8 cellular contexts compared by ENCODE assay signal in the genomic region with DNA sequence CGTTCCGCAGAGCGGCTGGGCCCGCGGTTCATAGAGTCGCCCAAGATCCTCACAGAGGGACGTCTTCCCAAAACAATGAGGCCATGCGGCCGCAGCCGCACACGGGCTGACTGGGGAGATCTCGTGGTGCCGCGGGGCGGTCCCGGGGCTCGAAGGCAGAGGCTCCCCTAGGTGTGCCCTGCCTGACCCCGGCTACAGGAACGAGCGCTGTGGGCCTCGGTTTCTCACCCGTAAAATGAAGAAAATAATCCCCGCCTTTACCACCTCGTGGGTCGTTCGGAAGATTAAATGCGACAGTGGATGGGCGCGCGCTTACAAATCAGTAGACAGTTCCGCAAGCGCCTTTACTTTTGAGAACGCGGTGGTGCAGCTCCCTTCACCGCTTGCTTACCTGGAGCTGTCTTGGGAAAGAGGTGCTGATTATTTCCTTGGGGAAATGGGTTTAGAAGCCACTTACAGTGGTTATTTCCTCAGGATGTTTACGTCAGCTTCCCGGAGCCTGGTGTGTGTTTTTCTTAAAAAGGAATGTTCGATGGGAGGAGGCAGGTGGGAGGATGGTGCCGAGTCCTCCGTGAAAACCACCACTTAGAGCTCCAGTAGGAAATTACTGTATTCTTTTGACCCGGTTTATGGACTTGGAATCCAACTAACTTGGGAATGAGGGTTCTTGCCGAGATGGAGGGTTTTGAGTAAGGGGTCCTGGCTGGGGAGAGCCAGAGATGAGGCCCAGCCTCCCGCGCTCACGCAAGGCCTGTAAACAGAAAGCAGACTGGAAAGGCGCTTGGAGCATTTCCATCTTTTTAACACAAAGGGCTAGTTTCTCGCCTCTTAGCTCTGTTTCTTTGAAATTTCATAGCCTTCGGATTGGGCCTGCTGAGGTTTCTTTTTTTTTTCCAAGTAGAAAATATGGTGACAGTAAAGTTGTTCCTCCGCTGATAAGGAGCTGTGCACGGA. TPM values are rescaled to one million over a fixed set of nuclear protein-coding genes. Genes with fewer than 3 reads are reported as not detected.
A peak's percentile ranks its signal among the peaks of the same experiment; 100 is the strongest.
DNase-seq lines count a peak whose midpoint lies in the region; ATAC-seq and TF ChIP-seq lines count a peak whose summit lies in the region.

No MANE protein-coding gene starts in this region.

- H3K4me3 ChIP-seq in A673 (ENCODE audit: low read depth, low read length, poor library complexity, severe bottlenecking) (peak overlapping the region; percentile 83), RWPE2 (ENCODE audit: severe bottlenecking) (peak overlapping the region; percentile 53), esophagus squamous epithelium (peak overlapping the region; percentile 57 to 88 (median 69)), neural cell (ENCODE audit: low read length) (peak overlapping the region; percentile 76)

- ATAC-seq in GM19324 (IDR thresholded peaks at IDR 0.05; ENCODE audit: low FRiP score, unreplicated experiment) (peak; percentile 2), RWPE2 (ENCODE audit: low read depth) (no peak), HG03159 (IDR thresholded peaks at IDR 0.05; ENCODE audit: unreplicated experiment) (no peak), HG03039 (IDR thresholded peaks at IDR 0.05; ENCODE audit: unreplicated experiment) (no peak)

- H3K36me3 ChIP-seq in A673 (ENCODE audit: insufficient read depth, low read length, poor library complexity, severe bottlenecking) (peaks cover 8% of the 10 kb centered on the region), RWPE2 (ENCODE audit: low read depth) (no peaks in the 10 kb centered on the region), esophagus squamous epithelium (no peaks in the 10 kb centered on the region), neural cell (ENCODE audit: insufficient read depth, low read length) (peaks cover 11% of the 10 kb centered on the region)

- peak overlapping the region; percentile 88 for H2AFZ ChIP-seq in neural cell (ENCODE audit: low read depth, low read length)

- H3K27me3 ChIP-seq in A673 (replicated peaks; ENCODE audit: insufficient read depth, low read depth, low read length, poor library complexity): peaks cover 26% of the 10 kb centered on the region
- H3K27me3 ChIP-seq in RWPE2 (ENCODE audit: insufficient read depth, poor library complexity, severe bottlenecking): peaks cover 28% of the 10 kb centered on the region
- peaks cover 0 to 52% (median 0%) of the 10 kb centered on the region in 4 donors for H3K27me3 ChIP-seq in esophagus squamous epithelium
- no peaks in the 10 kb centered on the region for H3K27me3 ChIP-seq in neural cell (ENCODE audit: insufficient read depth, low read depth, low read length)

- 19 to 35% methylated on average over 23 to 46 of the region's 50 CpGs for WGBS in esophagus squamous epithelium, 2 donors

- no TSS peak for BruUV-seq in A673 (replicated peaks; lab: Mats Ljungman, UMichigan)

- peaks cover 16% of the 10 kb centered on the region for H4K20me1 ChIP-seq in neural cell (ENCODE audit: insufficient read depth)

- POLR2A ChIA-PET in A673 (lab: Charles Lee; ENCODE audit: low non-redundant PET): no interaction called here

- H3K9me2 ChIP-seq in neural cell (ENCODE audit: insufficient read depth, low read length): no peaks in the 10 kb centered on the region

- intact Hi-C loops in A673 (cut with micrococcal nuclease; ENCODE audit: unreplicated experiment) (loop anchor here (10.0 kb wide), 1 partner anchor 633 kb away; no protein-coding TSS in a partner anchor), esophagus squamous epithelium (cut with DNase I) (no loop called here)

- H3K4me2 ChIP-seq in neural cell (ENCODE audit: low read length): peak overlapping the region; percentile 35

- H3K4me1 ChIP-seq in A673 (ENCODE audit: insufficient read depth, low read length, poor library complexity, severe bottlenecking) (peaks cover 4% of the 10 kb centered on the region), RWPE2 (ENCODE audit: insufficient read depth, poor library complexity, severe bottlenecking) (no peaks in the 10 kb centered on the region), esophagus squamous epithelium (peaks cover 10 to 47% (median 13%) of the 10 kb centered on the region in 3 donors)

- CTCF ChIA-PET in A673 (lab: Charles Lee): no interaction called here

- TF ChIP-seq POLR2A in esophagus squamous epithelium (IDR thresholded peaks at IDR 0.05): no peak

- H3K27ac ChIP-seq in A673 (ENCODE audit: low read depth, low read length, poor library complexity, severe bottlenecking) (peak overlapping the region; percentile 35), RWPE2 (ENCODE audit: poor library complexity, severe bottlenecking) (no peak overlapping the region), esophagus squamous epithelium (peak overlapping the region; percentile 7 to 94 (median 80)), neural cell (ENCODE audit: low read length) (peak overlapping the region; percentile 86)

- TF ChIP-seq CTCF in A673 (conservative IDR thresholded peaks at IDR 0.05; ENCODE audit: low read depth, low read length): no peak
- TF ChIP-seq CTCF in RWPE2 (IDR thresholded peaks at IDR 0.05; ENCODE audit: poor library complexity, severe bottlenecking): peak; percentile 61
- no peak for TF ChIP-seq CTCF in esophagus squamous epithelium (IDR thresholded peaks at IDR 0.05)
- peak; percentile 31 for TF ChIP-seq CTCF in neural cell (IDR thresholded peaks at IDR 0.05; ENCODE audit: poor library complexity, severe bottlenecking)

- peaks cover 29% of the 10 kb centered on the region for H3K79me2 ChIP-seq in neural cell (replicated peaks; ENCODE audit: insufficient read depth, low read length)

- peak overlapping the region; percentile 87 for H3K9ac ChIP-seq in neural cell (ENCODE audit: low read length)

- H3K9me3 ChIP-seq in A673 (ENCODE audit: low read depth, low read length, poor library complexity, severe bottlenecking) (no peaks in the 10 kb centered on the region), RWPE2 (ENCODE audit: severe bottlenecking) (no peaks in the 10 kb centered on the region), esophagus squamous epithelium (no peaks in the 10 kb centered on the region), neural cell (ENCODE audit: low read length) (peaks cover 3% of the 10 kb centered on the region)

- no peak for TF ChIP-seq RAD21 in neural cell (conservative IDR thresholded peaks at IDR 0.05)

- no peak for TF ChIP-seq EP300 in neural cell (conservative IDR thresholded peaks at IDR 0.05; ENCODE audit: poor library complexity, severe bottlenecking)

- no peak for DNase-seq in A673 (ENCODE audit: low spot score)
- no peak for DNase-seq in RWPE2 (ENCODE audit: low spot score)
- no peak for DNase-seq in esophagus squamous epithelium (lab: John Stamatoyannopoulos, UW)
- DNase-seq in HuH-7.5 (ENCODE audit: low spot score): no peak

- H3F3A ChIP-seq in neural cell (ENCODE audit: insufficient read depth, low read length, poor library complexity, severe bottlenecking): peaks cover 3% of the 10 kb centered on the region

TF ChIP-seq in neural cell, 6 proteins besides CTCF, POLR2A, EP300 and RAD21:
- peak; percentile 5 for TF ChIP-seq TAF1 (IDR thresholded peaks at IDR 0.05; ENCODE audit: low read depth)
- TF ChIP-seq, protein P1, sequence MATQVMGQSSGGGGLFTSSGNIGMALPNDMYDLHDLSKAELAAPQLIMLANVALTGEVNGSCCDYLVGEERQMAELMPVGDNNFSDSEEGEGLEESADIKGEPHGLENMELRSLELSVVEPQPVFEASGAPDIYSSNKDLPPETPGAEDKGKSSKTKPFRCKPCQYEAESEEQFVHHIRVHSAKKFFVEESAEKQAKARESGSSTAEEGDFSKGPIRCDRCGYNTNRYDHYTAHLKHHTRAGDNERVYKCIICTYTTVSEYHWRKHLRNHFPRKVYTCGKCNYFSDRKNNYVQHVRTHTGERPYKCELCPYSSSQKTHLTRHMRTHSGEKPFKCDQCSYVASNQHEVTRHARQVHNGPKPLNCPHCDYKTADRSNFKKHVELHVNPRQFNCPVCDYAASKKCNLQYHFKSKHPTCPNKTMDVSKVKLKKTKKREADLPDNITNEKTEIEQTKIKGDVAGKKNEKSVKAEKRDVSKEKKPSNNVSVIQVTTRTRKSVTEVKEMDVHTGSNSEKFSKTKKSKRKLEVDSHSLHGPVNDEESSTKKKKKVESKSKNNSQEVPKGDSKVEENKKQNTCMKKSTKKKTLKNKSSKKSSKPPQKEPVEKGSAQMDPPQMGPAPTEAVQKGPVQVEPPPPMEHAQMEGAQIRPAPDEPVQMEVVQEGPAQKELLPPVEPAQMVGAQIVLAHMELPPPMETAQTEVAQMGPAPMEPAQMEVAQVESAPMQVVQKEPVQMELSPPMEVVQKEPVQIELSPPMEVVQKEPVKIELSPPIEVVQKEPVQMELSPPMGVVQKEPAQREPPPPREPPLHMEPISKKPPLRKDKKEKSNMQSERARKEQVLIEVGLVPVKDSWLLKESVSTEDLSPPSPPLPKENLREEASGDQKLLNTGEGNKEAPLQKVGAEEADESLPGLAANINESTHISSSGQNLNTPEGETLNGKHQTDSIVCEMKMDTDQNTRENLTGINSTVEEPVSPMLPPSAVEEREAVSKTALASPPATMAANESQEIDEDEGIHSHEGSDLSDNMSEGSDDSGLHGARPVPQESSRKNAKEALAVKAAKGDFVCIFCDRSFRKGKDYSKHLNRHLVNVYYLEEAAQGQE (IDR thresholded peaks at IDR 0.05; ENCODE audit: borderline replicate concordance): no peak
- TF ChIP-seq EZH2 (IDR thresholded peaks at IDR 0.05; ENCODE audit: borderline replicate concordance, insufficient read depth, low read length, poor library complexity, severe bottlenecking): no peak
- TF ChIP-seq POLR2AphosphoS5 (IDR thresholded peaks at IDR 0.05): no peak
- TF ChIP-seq SMC3 (conservative IDR thresholded peaks at IDR 0.05; ENCODE audit: poor library complexity): no peak
- TF ChIP-seq MXI1 (conservative IDR thresholded peaks at IDR 0.05; ENCODE audit: poor library complexity, severe bottlenecking): peak; percentile 12
TF ChIP-seq in neural cell: peak in this region for 2.

RNA-seq across cellular contexts. Expression of a gene that starts 2.0 kb away (rescaled TPM):
- 5.5 and 6.9 TPM in 2 replicates for total RNA-seq in A673 (2021)
- under 1 TPM in 3 of 4 donors, not detected in 1; 0.22 to 0.57 (median 0.26) TPM for total RNA-seq in esophagus squamous epithelium
- polyA plus RNA-seq in neural cell: 38.8 and 46.0 TPM in 2 replicates
- polyA minus RNA-seq in neural cell: 118 and 140 TPM in 2 replicates

Comparison
In these comparisons a context has a peak if more than half of its experiments do, and no peak if none do; other contexts are left out.
1. CTCF ChIP-seq: peak in RWPE2 (single experiment) and neural cell (single experiment); none in A673 (single experiment) and esophagus squamous epithelium (0 of 6).
2. Peak in every context shown above with its lines, with median percentiles within 50 percentile points of each other: H3K4me3 ChIP-seq.